In the genomic region with DNA sequence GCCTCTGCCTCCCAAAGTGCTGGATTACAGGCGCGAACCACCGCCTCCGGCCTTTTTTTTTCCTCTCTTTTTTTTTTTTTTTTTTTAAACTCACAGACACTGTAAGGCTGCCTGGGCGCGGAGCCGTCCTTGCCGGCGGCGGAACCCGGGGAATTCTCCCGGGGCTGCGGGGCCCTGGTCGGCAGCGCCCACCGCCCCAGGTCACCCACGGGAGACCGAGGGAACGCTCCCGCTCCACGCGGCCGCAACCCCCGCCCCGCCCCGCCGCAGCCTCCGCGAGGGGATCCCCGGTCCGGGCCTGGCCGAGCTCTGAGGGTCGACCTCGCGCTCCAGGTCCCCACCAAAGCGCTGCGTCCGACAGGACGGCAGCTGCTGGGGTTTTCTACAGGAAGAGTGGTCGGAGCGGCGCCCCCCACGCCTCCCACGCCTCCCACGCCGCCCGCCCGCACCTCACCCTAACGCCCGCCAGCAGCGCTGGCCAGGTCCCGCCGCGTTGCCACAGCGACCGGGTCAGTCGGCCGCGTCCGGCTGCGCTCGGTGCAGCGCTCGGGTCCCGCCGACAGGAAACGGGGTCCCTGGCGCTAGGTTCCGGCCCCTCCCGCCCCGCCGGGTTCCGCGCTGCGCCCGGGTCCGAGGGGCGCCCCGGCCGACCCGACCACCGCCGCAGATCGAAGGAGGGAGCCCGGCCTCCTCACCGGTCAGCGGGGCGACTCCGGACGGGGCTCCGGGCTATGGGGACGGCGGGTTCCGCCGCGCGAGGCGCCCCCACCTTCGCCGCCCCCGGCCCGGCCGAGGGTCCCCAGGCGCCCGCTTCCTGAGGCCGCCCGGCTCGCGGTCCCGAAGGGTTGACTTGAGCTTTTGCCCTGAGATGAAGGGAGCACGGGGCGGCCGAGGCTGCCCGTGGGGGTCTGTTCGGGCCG, we compare ENCODE assay signal across 8 cellular contexts. TPM values are rescaled to one million over a fixed set of nuclear protein-coding genes. Genes with fewer than 3 reads are reported as not detected.
DNase-seq lines count a peak whose midpoint lies in the region; ATAC-seq, FAIRE-seq and TF ChIP-seq lines count a peak whose summit lies in the region.

A gene with protein sequence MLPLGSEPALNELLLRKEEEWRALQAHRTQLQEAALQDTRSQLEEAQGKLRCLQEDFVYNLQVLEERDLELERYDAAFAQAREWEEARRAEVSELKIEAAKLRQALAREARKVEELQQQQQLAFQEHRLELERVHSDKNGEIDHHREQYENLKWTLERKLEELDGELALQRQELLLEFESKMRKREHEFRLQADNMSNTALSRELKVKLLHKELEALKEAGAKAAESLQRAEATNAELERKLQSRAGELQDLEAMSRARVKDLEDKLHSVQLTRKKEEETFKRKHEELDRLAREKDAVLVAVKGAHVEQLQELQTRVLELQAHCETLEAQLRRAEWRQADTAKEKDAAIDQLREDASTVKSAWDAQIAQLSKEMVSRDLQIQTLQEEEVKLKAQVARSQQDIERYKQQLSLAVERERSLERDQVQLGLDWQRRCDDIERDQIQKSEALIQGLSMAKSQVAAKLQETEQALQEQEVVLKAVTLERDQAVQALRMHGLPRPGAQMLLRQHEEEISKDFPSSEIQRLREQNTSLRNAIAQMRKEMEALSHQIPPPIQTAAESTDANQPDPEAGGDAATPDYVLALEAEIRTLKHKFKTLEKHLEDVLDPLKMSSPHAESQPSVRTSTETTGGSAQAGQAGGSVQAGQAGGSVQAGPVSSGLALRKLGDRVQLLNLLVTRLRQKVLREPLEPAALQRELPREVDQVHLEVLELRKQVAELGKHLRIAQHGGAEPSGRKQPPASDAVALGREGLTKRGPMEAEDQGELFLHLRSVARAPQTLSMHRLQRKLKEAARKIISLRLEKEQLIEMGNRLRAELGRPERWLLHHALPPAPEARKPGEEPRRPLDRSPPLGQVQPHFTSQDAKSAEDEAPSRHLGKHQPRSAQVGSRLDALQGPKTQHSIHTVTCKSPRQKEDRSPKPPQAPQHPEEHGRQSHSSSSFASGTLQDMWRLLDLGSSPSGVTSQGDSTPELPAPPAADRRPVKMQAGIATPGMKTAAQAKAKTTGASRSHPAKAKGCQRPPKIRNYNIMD (minus strand): TSS at position 512 of the 920 bp plus-strand sequence. CDS start 10,898 bp downstream, outside the sequence.

- WGBS in heart left ventricle, 4 donors, result 0 to 1% (median 0%) methylated on average over 14 to 116 of the region's 116 CpGs
- WGBS in pancreas, 2 donors, result 1% methylated on average over 111 to 116 of the region's 116 CpGs

- intact Hi-C loops in heart left ventricle (cut with DNase I), result loop anchor here in 2 of 10 donors (2.0 to 5.0 kb wide), 3 partner anchors 18 to 200 kb away; a partner anchor contains a TSS
- intact Hi-C loops in pancreas (cut with DNase I), result no loop called here

- in situ Hi-C loops in Caki2 (cut with HindIII; ENCODE audit: low pct_unique_long_range_greater_than_20kb, low sequenced_read_pairs), result no loop called here

- peak; percentile 40 for ATAC-seq in GM19463 (IDR thresholded peaks at IDR 0.05; ENCODE audit: unreplicated experiment)
- peak; percentile 78 for ATAC-seq in activated naive CD8-positive, alpha-beta T cell treated with anti-CD3 and anti-CD28 coated beads, Interleukin-2, amount 50 U/mL, for 24 hours
- ATAC-seq in heart left ventricle, result peak; percentile 39 to 86 (median 70)
- ATAC-seq in pancreas, result peak; percentile 73 to 92 (median 86)
- ATAC-seq in HG03039 (IDR thresholded peaks at IDR 0.05; ENCODE audit: unreplicated experiment), result no peak

- TF ChIP-seq POLR2A in heart left ventricle (IDR thresholded peaks at IDR 0.05), result peak in 1 of 2 donors; percentile 66

- H3K27me3 ChIP-seq in SJSA1 (replicated peaks) (no peaks in the 10 kb centered on the region), heart left ventricle (no peaks in the 10 kb centered on the region), pancreas (no peaks in the 10 kb centered on the region)

- peak within 1 kb of the TSS; percentile 82 for H3K4me3 Mint-ChIP-seq in activated naive CD8-positive, alpha-beta T cell treated with anti-CD3 and anti-CD28 coated beads, Interleukin-2, amount 50 U/mL, for 24 hours

- peak within 1 kb of the TSS; percentile 89 for H3K27ac Mint-ChIP-seq in activated naive CD8-positive, alpha-beta T cell treated with anti-CD3 and anti-CD28 coated beads, Interleukin-2, amount 50 U/mL, for 24 hours

- H3K9me3 Mint-ChIP-seq in activated naive CD8-positive, alpha-beta T cell treated with anti-CD3 and anti-CD28 coated beads, Interleukin-2, amount 50 U/mL, for 24 hours, result no peaks in the 10 kb centered on the region

- peaks cover under 1% of the 10 kb centered on the region for H3K36me3 Mint-ChIP-seq in activated naive CD8-positive, alpha-beta T cell treated with anti-CD3 and anti-CD28 coated beads, Interleukin-2, amount 50 U/mL, for 24 hours (ENCODE audit: low read depth)

- FAIRE-seq in HTR-8/SVneo (lab: Jason Lieb, UNC) (no peak), pancreas (lab: Jason Lieb, UNC) (no peak)

- no peaks in the 10 kb centered on the region for H3K27me3 Mint-ChIP-seq in activated naive CD8-positive, alpha-beta T cell treated with anti-CD3 and anti-CD28 coated beads, Interleukin-2, amount 50 U/mL, for 24 hours

- H3K9me3 ChIP-seq in SJSA1 (replicated peaks) (no peaks in the 10 kb centered on the region; the same call in 1 of the 2 replicates), heart left ventricle (no peaks in the 10 kb centered on the region), pancreas (no peaks in the 10 kb centered on the region)

- H3K4me3 ChIP-seq in SJSA1, result peak within 1 kb of the TSS; percentile 89
- peak within 1 kb of the TSS; percentile 84 to 99 (median 92) for H3K4me3 ChIP-seq in heart left ventricle
- peak within 1 kb of the TSS; percentile 75 to 97 (median 76) for H3K4me3 ChIP-seq in pancreas

- H3K4me1 ChIP-seq in SJSA1 (replicated peaks) (peaks cover 54% of the 10 kb centered on the region), heart left ventricle (peaks cover 0 to 46% (median 27%) of the 10 kb centered on the region in 12 donors), pancreas (peaks cover 11 to 26% (median 13%) of the 10 kb centered on the region in 3 donors)

- H3K36me3 ChIP-seq in SJSA1 (peaks cover 11% of the 10 kb centered on the region), heart left ventricle (peaks cover 0 to 1% (median 0%) of the 10 kb centered on the region in 9 donors), pancreas (no peaks in the 10 kb centered on the region)

- TF ChIP-seq CTCF in heart left ventricle (IDR thresholded peaks at IDR 0.05) (peak in 3 of 12 donors; percentile 3 to 8 (median 5)), pancreas (IDR thresholded peaks at IDR 0.05) (no peak)

- DNase-seq in Caki2 (ENCODE audit: low read depth) (peak; percentile 66), HTR-8/SVneo (ENCODE audit: insufficient read length, low spot score) (peak; percentile 80), SJSA1 (ENCODE audit: low read depth in 1 of 2, low spot score in 2 of 2) (peak; percentile 79 to 87), heart left ventricle (peak; percentile 83 to 92 (median 86)), pancreas (peak; percentile 73 to 95 (median 88))
- peak; percentile 84 for DNase-seq in activated naive CD8-positive, alpha-beta T cell treated with anti-CD3 and anti-CD28 coated beads, Interleukin-2, amount 50 U/mL, for 24 hours

- H3K4me1 Mint-ChIP-seq in activated naive CD8-positive, alpha-beta T cell treated with anti-CD3 and anti-CD28 coated beads, Interleukin-2, amount 50 U/mL, for 24 hours, result peaks cover 45% of the 10 kb centered on the region

- peak within 1 kb of the TSS; percentile 87 for H3K27ac ChIP-seq in SJSA1
- peak within 1 kb of the TSS; percentile 51 to 90 (median 84) for H3K27ac ChIP-seq in heart left ventricle
- peak within 1 kb of the TSS; percentile 47 to 77 (median 65) for H3K27ac ChIP-seq in pancreas

RNA-seq across cellular contexts. Expression of the gene that starts here (rescaled TPM):
- 8.4 and 10.8 TPM in 2 replicates for total RNA-seq in Caki2 (2014; rRNA removed; shearing (Covaris generic); ENCODE audit: low replicate concordance)
- 8.2 and 9.4 TPM in 2 replicates for total RNA-seq in SJSA1 (2014; rRNA removed; shearing (Covaris generic))
- 10 to 100 TPM in 5 of 9 donors, 1 to 10 TPM in 4; 4.3 to 17.6 (median 10.7) TPM for total RNA-seq in heart left ventricle
- 1 to 10 TPM; 8.7 to 9.5 TPM for polyA plus RNA-seq in heart left ventricle
- total RNA-seq in pancreas, result 10 to 100 TPM; 19.6 to 31.8 (median 22.9) TPM
- 100 to 1,000 TPM; 135 to 176 TPM for polyA plus RNA-seq in pancreas

Comparison
In these comparisons a context has a peak if more than half of its experiments do, and no peak if none do; other contexts are left out.
1. RNA of the gene that starts here (polyA plus RNA-seq): 135 to 176 TPM in pancreas; 8.7 to 9.5 TPM in heart left ventricle; every median in the first group is over 10 times any median in the second.
2. Peak in every context shown above with its lines, with median percentiles within 50 percentile points of each other: DNase-seq, H3K27ac ChIP-seq and H3K4me3 ChIP-seq.